13 cellular contexts compared by ENCODE assay signal in the genomic region with DNA sequence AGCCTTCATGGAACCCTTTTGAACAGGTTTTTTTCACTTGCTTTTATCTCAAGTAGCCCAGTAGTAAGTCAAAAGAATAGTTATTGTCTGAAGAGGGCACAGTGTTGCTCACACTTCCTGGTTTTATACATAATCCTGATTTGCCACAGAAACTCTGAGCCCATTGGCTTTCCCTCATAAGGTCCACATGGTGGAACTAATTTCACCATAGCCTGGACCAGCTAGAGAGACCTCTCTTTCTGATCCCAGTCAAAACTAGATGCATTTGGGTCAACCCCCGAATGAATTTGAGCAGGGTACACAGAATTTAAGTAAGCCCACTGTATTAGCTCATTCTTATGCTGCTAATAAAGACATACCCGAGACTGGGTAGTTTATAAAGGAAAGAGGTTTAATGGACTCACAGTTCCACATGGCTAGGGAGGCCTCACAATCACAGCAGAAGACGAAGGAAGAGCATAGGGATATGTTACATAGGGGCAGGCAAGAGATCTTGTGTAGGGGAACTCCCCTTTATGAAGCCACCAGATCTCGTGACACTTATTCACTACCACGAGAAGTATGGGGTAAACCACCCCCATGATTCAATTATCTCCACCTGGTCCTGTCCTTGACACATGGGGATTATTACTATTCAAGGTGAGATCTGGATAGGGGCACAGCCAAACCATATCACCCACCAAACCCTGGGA.
DNase-seq lines count a peak whose midpoint lies in the region; ATAC-seq, FAIRE-seq and TF ChIP-seq lines count a peak whose summit lies in the region.
"Had no signal": no experiment of that assay in that cellular context is flagged by ENCODE, and none has a peak within 500 bp of the region (broad histone marks: within the 10 kb centered on the region; RNA-seq: fewer than 3 reads in every experiment).

No MANE protein-coding gene starts in this region.

- no peaks in the 10 kb centered on the region for H3K27me3 Mint-ChIP-seq in effector memory CD8-positive, alpha-beta T cell

- no peak for FAIRE-seq in GM19239 (lab: Jason Lieb, UNC)

- in situ Hi-C loops in GM13976 (cut with MboI; ENCODE audit: low sequenced_read_pairs, unreplicated experiment): no loop called here

- no peaks in the 10 kb centered on the region for H3K9me3 Mint-ChIP-seq in effector memory CD8-positive, alpha-beta T cell

- peak overlapping the region in 1 of 2 donors; percentile 29 for H3K27ac Mint-ChIP-seq in effector memory CD8-positive, alpha-beta T cell

- H3K27ac ChIP-seq in 22Rv1: peak overlapping the region; percentile 26
- H3K27ac ChIP-seq: HL-60, PC-9 had no signal

- TF ChIP-seq CTCF in 22Rv1 (IDR thresholded peaks at IDR 0.05): no peak
- no peak for TF ChIP-seq CTCF in GM13976 (IDR thresholded peaks at IDR 0.05; ENCODE audit: borderline replicate concordance, control extremely low read depth, extremely low read depth, insufficient read depth, missing control alignments)

- ATAC-seq in GM18873 (IDR thresholded peaks at IDR 0.05; ENCODE audit: low FRiP score, unreplicated experiment) (peak; percentile 47), HG03039 (IDR thresholded peaks at IDR 0.05; ENCODE audit: unreplicated experiment) (peak; percentile 50), HG03460 (IDR thresholded peaks at IDR 0.05; ENCODE audit: unreplicated experiment) (no peak)
- ATAC-seq in effector memory CD8-positive, alpha-beta T cell (replicated peaks): peak; percentile 27
- ATAC-seq: left ventricle myocardium superior had no signal

- no peak overlapping the region for H3K4me3 Mint-ChIP-seq in effector memory CD8-positive, alpha-beta T cell

- H3K36me3 Mint-ChIP-seq in effector memory CD8-positive, alpha-beta T cell (ENCODE audit: insufficient read depth): no peaks in the 10 kb centered on the region

- DNase-seq in effector memory CD8-positive, alpha-beta T cell: no peak
- no peak for DNase-seq in NCI-H345 treated with DMSO at 0.1 percent for 48 hours (lab: John Stamatoyannopoulos, UW; ENCODE audit: unreplicated experiment)
- DNase-seq in GM13976 (ENCODE audit: low spot score): no peak
- DNase-seq in GM19239 (ENCODE audit: insufficient read length, low spot score): no peak
- DNase-seq: effector CD4-positive, alpha-beta T cell; left ventricle myocardium superior; stimulated activated CD4-positive, alpha-beta T cell treated with anti-CD3 and anti-CD28 coated beads, Interleukin-12 subunit alpha, Interleukin-12 subunit beta, amount 100 ng/mL, for 4 hours had no signal

- H3K4me1 Mint-ChIP-seq in effector memory CD8-positive, alpha-beta T cell (ENCODE audit: low read depth in 2 of 2): peaks cover 2 to 3% of the 10 kb centered on the region in 2 donors
